In the genomic region with DNA sequence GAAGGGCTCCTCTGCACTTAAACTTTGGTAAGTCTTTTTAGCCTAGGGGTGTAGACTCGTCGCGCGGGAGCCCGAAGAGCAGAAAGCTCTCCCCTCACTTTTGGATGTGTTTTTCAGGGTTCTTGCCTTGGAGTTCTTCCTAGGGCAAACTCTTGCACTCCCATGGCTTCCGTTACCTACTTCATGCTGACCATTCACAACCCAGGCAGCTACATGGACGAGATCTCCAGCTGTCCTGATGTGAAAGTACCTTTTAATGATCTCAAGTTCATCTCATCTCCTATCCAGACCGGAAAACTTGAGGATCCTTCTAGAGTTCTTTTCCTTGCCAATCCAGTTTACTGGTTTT, we compare ENCODE assay signal across 8 cellular contexts. TPM values are rescaled to one million over a fixed set of nuclear protein-coding genes. Genes with fewer than 3 reads are reported as not detected.
DNase-seq lines count a peak whose midpoint lies in the region; TF ChIP-seq lines count a peak whose summit lies in the region.

No MANE protein-coding gene starts in this region.

- peak overlapping the region; percentile 90 for H3K4me3 ChIP-seq in left ventricle myocardium inferior
- H3K4me3 ChIP-seq in smooth muscle cell = peak overlapping the region; percentile 95

- H2AFZ ChIP-seq in smooth muscle cell (ENCODE audit: low read depth) = peak overlapping the region; percentile 95

- H3K27ac ChIP-seq in VCaP (peak overlapping the region; percentile 92), left ventricle myocardium inferior (replicated peaks) (peak overlapping the region; percentile 89), smooth muscle cell (ENCODE audit: low read depth) (peak overlapping the region; percentile 69)

- no peaks in the 10 kb centered on the region for H3K9me3 ChIP-seq in left ventricle myocardium inferior (replicated peaks)
- no peaks in the 10 kb centered on the region for H3K9me3 ChIP-seq in smooth muscle cell (replicated peaks; ENCODE audit: low read depth)

- H4K20me1 ChIP-seq in smooth muscle cell (ENCODE audit: low read depth) = peaks cover 6% of the 10 kb centered on the region

- peaks cover 13% of the 10 kb centered on the region for H3K36me3 ChIP-seq in left ventricle myocardium inferior
- H3K36me3 ChIP-seq in smooth muscle cell (ENCODE audit: low read depth) = no peaks in the 10 kb centered on the region

- peaks cover 91% of the 10 kb centered on the region for H3K79me2 ChIP-seq in smooth muscle cell (ENCODE audit: low read depth)

- WGBS in smooth muscle cell (ENCODE audit: low lambda C conversion rate) = under 1% methylated on average over 8 of the region's 8 CpGs

- no peaks in the 10 kb centered on the region for H3K27me3 ChIP-seq in left ventricle myocardium inferior (ENCODE audit: low read depth)
- H3K27me3 ChIP-seq in smooth muscle cell (ENCODE audit: low read depth) = no peaks in the 10 kb centered on the region

- H3K4me1 ChIP-seq in left ventricle myocardium inferior (peaks cover 59% of the 10 kb centered on the region), smooth muscle cell (ENCODE audit: low read depth) (peaks cover 19% of the 10 kb centered on the region)

- intact Hi-C loops in left ventricle myocardium inferior (cut with micrococcal nuclease) = no loop called here

- peak; percentile 37 for DNase-seq in NCI-H2227 (lab: John Stamatoyannopoulos, UW; ENCODE audit: unreplicated experiment)
- no peak for DNase-seq in NCI-H2227 treated with DMSO at 0.1 percent for 48 hours (lab: John Stamatoyannopoulos, UW)
- DNase-seq in left ventricle myocardium inferior = no peak
- DNase-seq in smooth muscle cell (lab: John Stamatoyannopoulos, UW; ENCODE audit: unreplicated experiment) = no peak
- DNase-seq in central memory CD4-positive, alpha-beta T cell = no peak
- DNase-seq in AG20443 (ENCODE audit: low spot score) = no peak
- DNase-seq in activated T-cell treated with anti-CD3 and anti-CD28 coated beads, Interleukin-2, amount 50 U/mL, for 1 hour = no peak

- TF ChIP-seq CTCF in VCaP (conservative IDR thresholded peaks at IDR 0.05) = no peak
- TF ChIP-seq CTCF in left ventricle myocardium inferior (IDR thresholded peaks at IDR 0.05; ENCODE audit: borderline replicate concordance) = no peak
- no peak for TF ChIP-seq CTCF in smooth muscle cell (IDR thresholded peaks at IDR 0.05; ENCODE audit: borderline replicate concordance, insufficient read depth, poor library complexity, severe bottlenecking)

- H3F3A ChIP-seq in smooth muscle cell (ENCODE audit: low read depth) = no peaks in the 10 kb centered on the region

- H3K4me2 ChIP-seq in smooth muscle cell = peak overlapping the region; percentile 97

- H3K9ac ChIP-seq in smooth muscle cell (ENCODE audit: low read depth) = peak overlapping the region; percentile 89

RNA-seq across cellular contexts. Expression of a gene that starts 0.5 kb away (rescaled TPM):
- total RNA-seq in left ventricle myocardium inferior (5.4 TPM), smooth muscle cell (4.0 and 5.3 TPM in 2 replicates)
- polyA plus RNA-seq in smooth muscle cell = 0.74 and 1.5 TPM in 2 replicates

RNA-seq across cellular contexts. Expression of a gene that starts 9.0 kb away (rescaled TPM):
- total RNA-seq in left ventricle myocardium inferior (48.2 TPM), smooth muscle cell (31.8 and 35.3 TPM in 2 replicates)
- 13.5 and 17.6 TPM in 2 replicates for polyA plus RNA-seq in smooth muscle cell

RNA-seq across cellular contexts. Expression of a gene that starts 18.7 kb away (rescaled TPM):
- 6.0 TPM for total RNA-seq in left ventricle myocardium inferior
- 13.2 and 18.1 TPM in 2 replicates for total RNA-seq in smooth muscle cell
- 2.7 and 3.8 TPM in 2 replicates for polyA plus RNA-seq in smooth muscle cell

RNA-seq across cellular contexts. Expression of a gene that starts 26.7 kb away (rescaled TPM):
- total RNA-seq in left ventricle myocardium inferior (37.7 TPM), smooth muscle cell (44.7 and 46.1 TPM in 2 replicates)
- polyA plus RNA-seq in smooth muscle cell = 15.3 and 15.6 TPM in 2 replicates
